28 cellular contexts compared by ENCODE assay signal in genomic region chr18:13622751-13623150, GRCh38.
DNase-seq lines count a peak whose midpoint lies in the region; ATAC-seq and FAIRE-seq lines count a peak whose summit lies in the region.
"Had no signal": no experiment of that assay in that cellular context is flagged by ENCODE, and none has a peak within 500 bp of the region (broad histone marks: within the 10 kb centered on the region; RNA-seq: fewer than 3 reads in every experiment).

No MANE protein-coding gene starts in this region.

- ATAC-seq in activated naive CD4-positive, alpha-beta T cell treated with anti-CD3 and anti-CD28 coated beads, Interleukin-2, amount 50 U/mL, for 72 hours = no peak
- ATAC-seq in central memory CD8-positive, alpha-beta T cell (replicated peaks; ENCODE audit: extremely low read depth, poor library complexity, severe bottlenecking) = no peak
- ATAC-seq in GM21381 (IDR thresholded peaks at IDR 0.05; ENCODE audit: unreplicated experiment) = no peak

- FAIRE-seq in urothelium cell line (lab: Jason Lieb, UNC) = peak; percentile 89
- FAIRE-seq: GM19239 had no signal

- intact Hi-C loops in activated naive CD4-positive, alpha-beta T cell treated with anti-CD3 and anti-CD28 coated beads for 36 hours (cut with micrococcal nuclease) = no loop called here

- H3K9me3 Mint-ChIP-seq in activated naive CD4-positive, alpha-beta T cell treated with anti-CD3 and anti-CD28 coated beads, Interleukin-2, amount 50 U/mL, for 72 hours = no peaks in the 10 kb centered on the region
- H3K9me3 Mint-ChIP-seq in activated naive CD4-positive, alpha-beta T cell treated with anti-CD3 and anti-CD28 coated beads for 36 hours = no peaks in the 10 kb centered on the region
- no peaks in the 10 kb centered on the region for H3K9me3 Mint-ChIP-seq in central memory CD8-positive, alpha-beta T cell
- H3K9me3 Mint-ChIP-seq: CD4-positive, alpha-beta T cell; IgD-negative memory B cell had no signal

- H3K4me1 Mint-ChIP-seq in activated naive CD4-positive, alpha-beta T cell treated with anti-CD3 and anti-CD28 coated beads for 36 hours (ENCODE audit: low read depth) = peaks cover 1% of the 10 kb centered on the region
- H3K4me1 Mint-ChIP-seq in central memory CD8-positive, alpha-beta T cell = peaks cover 13% of the 10 kb centered on the region

- DNase-seq in activated naive CD4-positive, alpha-beta T cell treated with anti-CD3 and anti-CD28 coated beads, Interleukin-2, amount 50 U/mL, for 72 hours (ENCODE audit: low spot score in 2 of 2) = no peak
- no peak for DNase-seq in activated naive CD4-positive, alpha-beta T cell treated with anti-CD3 and anti-CD28 coated beads for 36 hours
- no peak for DNase-seq in central memory CD8-positive, alpha-beta T cell (ENCODE audit: low spot score in 2 of 2)
- no peak for DNase-seq in urothelium cell line (ENCODE audit: low spot score)
- no peak for DNase-seq in activated T-cell treated with anti-CD3 and anti-CD28 coated beads, Interleukin-2, amount 50 U/mL, for 48 hours
- no peak for DNase-seq in NCI-H82 treated with DMSO at 0.1 percent for 48 hours (lab: John Stamatoyannopoulos, UW; ENCODE audit: unreplicated experiment)
- DNase-seq: 8988T; ACHN; BE2C; CD4-positive, alpha-beta T cell; COR-L47; EL; GF-D8; GOT3; HCEC 1CT; MM.1S; NCI-H2029 treated with DMSO at 0.1 percent for 48 hours; NCI-H446 treated with DMSO at 0.1 percent for 48 hours; NCI-H526; NCI-H82; Right ventricle myocardium superior; RPMI8226 had no signal

- no peaks in the 10 kb centered on the region for H3K27me3 Mint-ChIP-seq in activated naive CD4-positive, alpha-beta T cell treated with anti-CD3 and anti-CD28 coated beads for 36 hours (ENCODE audit: low read depth)
- no peaks in the 10 kb centered on the region for H3K27me3 Mint-ChIP-seq in central memory CD8-positive, alpha-beta T cell
- H3K27me3 Mint-ChIP-seq: CD4-positive, alpha-beta T cell; IgD-negative memory B cell had no signal

- H3K27ac ChIP-seq in layer of hippocampus (ENCODE audit: low read depth, low read length) = peak overlapping the region; percentile 91
- H3K27ac ChIP-seq: KMS-11, SJSA1 had no signal

- H3K36me3 Mint-ChIP-seq in activated naive CD4-positive, alpha-beta T cell treated with anti-CD3 and anti-CD28 coated beads, Interleukin-2, amount 50 U/mL, for 72 hours = no peaks in the 10 kb centered on the region
- H3K36me3 Mint-ChIP-seq in activated naive CD4-positive, alpha-beta T cell treated with anti-CD3 and anti-CD28 coated beads for 36 hours (ENCODE audit: low read depth) = no peaks in the 10 kb centered on the region
- H3K36me3 Mint-ChIP-seq in central memory CD8-positive, alpha-beta T cell (ENCODE audit: insufficient read depth) = peaks cover 10% of the 10 kb centered on the region

- H3K27me3 ChIP-seq in layer of hippocampus (ENCODE audit: control insufficient read depth, insufficient read depth, low read length) = no peaks in the 10 kb centered on the region
- H3K27me3 ChIP-seq: BE2C, SJSA1 had no signal

- peak overlapping the region; percentile 43 to 44 for H3K27ac Mint-ChIP-seq in activated naive CD4-positive, alpha-beta T cell treated with anti-CD3 and anti-CD28 coated beads, Interleukin-2, amount 50 U/mL, for 72 hours
- no peak overlapping the region for H3K27ac Mint-ChIP-seq in activated naive CD4-positive, alpha-beta T cell treated with anti-CD3 and anti-CD28 coated beads for 36 hours
- H3K27ac Mint-ChIP-seq in central memory CD8-positive, alpha-beta T cell (ENCODE audit: low read depth) = peak overlapping the region; percentile 29
- H3K27ac Mint-ChIP-seq: IgD-negative memory B cell had no signal

- CTCF ChIA-PET in activated naive CD4-positive, alpha-beta T cell treated with anti-CD3 and anti-CD28 coated beads for 36 hours (lab: Charles Lee) = interaction anchor here (0.8 kb wide), 1 partner anchor 63 kb away, joined by 3 read pairs; no protein-coding TSS in a partner anchor

- H3K4me3 Mint-ChIP-seq in activated naive CD4-positive, alpha-beta T cell treated with anti-CD3 and anti-CD28 coated beads for 36 hours = no peak overlapping the region
- no peak overlapping the region for H3K4me3 Mint-ChIP-seq in central memory CD8-positive, alpha-beta T cell
- H3K4me3 Mint-ChIP-seq: CD4-positive, alpha-beta T cell; IgD-negative memory B cell had no signal
